In the genomic region with DNA sequence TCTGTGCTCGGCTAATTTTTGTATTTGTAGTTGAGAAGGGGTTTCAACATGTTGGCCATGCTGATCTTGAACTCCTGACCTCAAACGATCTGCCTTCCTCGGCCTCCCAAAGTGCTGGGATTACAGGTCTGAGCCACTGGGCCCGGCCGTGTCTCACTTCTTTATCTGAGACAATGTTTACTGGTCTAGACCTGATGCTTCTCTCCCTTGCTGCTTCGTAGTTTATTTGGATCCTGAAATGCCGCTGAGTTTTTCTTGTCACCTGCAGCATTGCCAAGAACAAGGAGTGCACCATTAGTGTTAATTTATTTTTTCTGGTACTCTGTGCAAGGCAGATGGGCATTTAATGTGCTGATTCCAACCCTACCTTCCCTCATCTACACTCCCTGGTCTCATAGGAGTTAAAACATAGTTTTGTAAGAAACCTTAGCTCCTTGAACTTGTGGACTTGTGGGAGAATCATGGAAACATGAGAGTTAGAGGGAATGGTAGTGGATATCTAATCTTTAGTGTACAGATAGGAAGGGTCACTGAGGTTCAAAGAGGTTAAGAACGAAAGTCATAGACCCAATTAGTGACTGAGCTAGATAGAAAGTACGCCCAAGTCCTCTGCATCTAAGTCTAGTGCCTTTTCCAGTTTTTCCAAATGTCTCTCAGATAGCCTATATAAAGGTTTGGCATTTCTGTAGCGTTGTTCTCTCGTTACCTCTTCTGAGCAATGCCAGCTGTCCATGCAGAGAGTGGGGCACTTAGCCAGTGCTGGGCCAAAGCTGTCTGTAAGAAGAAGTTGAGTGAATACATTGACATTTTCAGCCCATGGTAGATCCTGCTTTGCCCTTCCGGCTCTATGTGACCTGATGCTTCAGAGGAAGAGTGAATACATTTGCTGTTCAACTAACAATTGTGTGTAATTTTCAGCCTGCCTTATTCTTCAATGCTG, we compare ENCODE assay signal across 12 cellular contexts.
A peak's percentile ranks its signal among the peaks of the same experiment; 100 is the strongest.
DNase-seq lines count a peak whose midpoint lies in the region; ATAC-seq and TF ChIP-seq lines count a peak whose summit lies in the region.
"Had no signal": no experiment of that assay in that cellular context is flagged by ENCODE, and none has a peak within 500 bp of the region (broad histone marks: within the 10 kb centered on the region; RNA-seq: fewer than 3 reads in every experiment).

No MANE protein-coding gene starts in this region.

- H3K27me3 Mint-ChIP-seq in activated CD4-positive, alpha-beta T cell treated with anti-CD3 and anti-CD28 coated beads, Interleukin-2, amount 10 ng/mL, durations not matched to agents 24 days and 14 days = no peaks in the 10 kb centered on the region
- no peaks in the 10 kb centered on the region for H3K27me3 Mint-ChIP-seq in activated T-helper 17 cell treated with anti-CD3 and anti-CD28 coated beads, Interleukin-2, amount 50 U/mL, for 72 hours

- H3K27ac ChIP-seq in hepatocyte = no peak overlapping the region
- H3K27ac ChIP-seq in spleen = peak overlapping the region; percentile 55 to 86 (median 72)
- H3K27ac ChIP-seq: KMS-11, SJSA1 had no signal

- intact Hi-C loops in activated CD4-positive, alpha-beta T cell treated with anti-CD3 and anti-CD28 coated beads, Interleukin-2, amount 10 ng/mL, durations not matched to agents 24 days and 14 days (cut with micrococcal nuclease) = loop anchor here (1.0 to 10.0 kb wide), 4 partner anchors 241 to 423 kb away; no protein-coding TSS in a partner anchor
- intact Hi-C loops in spleen (cut with DNase I; ENCODE audit: low total_unique reads) (no loop called here), head of caudate nucleus (cut with DNase I) (no loop called here)

- H4K20me1 ChIP-seq in hepatocyte (ENCODE audit: insufficient read depth, poor library complexity, severe bottlenecking) = peaks cover 3% of the 10 kb centered on the region

- H3K4me1 Mint-ChIP-seq in activated CD4-positive, alpha-beta T cell treated with anti-CD3 and anti-CD28 coated beads, Interleukin-2, amount 10 ng/mL, durations not matched to agents 24 days and 14 days = peaks cover 50% of the 10 kb centered on the region
- H3K4me1 Mint-ChIP-seq in activated T-helper 17 cell treated with anti-CD3 and anti-CD28 coated beads, Interleukin-2, amount 50 U/mL, for 72 hours = peaks cover 54% of the 10 kb centered on the region

- H3K4me1 ChIP-seq in hepatocyte (ENCODE audit: insufficient read depth) (peaks cover 21% of the 10 kb centered on the region), spleen (peaks cover 30 to 93% (median 51%) of the 10 kb centered on the region in 6 donors)
- H3K4me1 ChIP-seq: SJSA1 had no signal

- no peak overlapping the region for H2AFZ ChIP-seq in hepatocyte

- WGBS in hepatocyte (ENCODE audit: low lambda C conversion rate, missing lambda C conversion rate) = 72% methylated on average over 12 of the region's 12 CpGs
- WGBS in spleen, 5 donors = 83 to 92% (median 85%) methylated on average over 12 of the region's 12 CpGs

- no peak for TF ChIP-seq POLR2A in spleen (IDR thresholded peaks at IDR 0.05)

- peak overlapping the region; percentile 43 for H3K4me3 Mint-ChIP-seq in activated CD4-positive, alpha-beta T cell treated with anti-CD3 and anti-CD28 coated beads, Interleukin-2, amount 10 ng/mL, durations not matched to agents 24 days and 14 days
- H3K4me3 Mint-ChIP-seq in activated T-helper 17 cell treated with anti-CD3 and anti-CD28 coated beads, Interleukin-2, amount 50 U/mL, for 72 hours = peak overlapping the region; percentile 60

- peak overlapping the region; percentile 48 for H3K4me2 ChIP-seq in hepatocyte
- H3K4me2 ChIP-seq: KMS-11 had no signal

- peaks cover 5% of the 10 kb centered on the region for H3K36me3 Mint-ChIP-seq in activated CD4-positive, alpha-beta T cell treated with anti-CD3 and anti-CD28 coated beads, Interleukin-2, amount 10 ng/mL, durations not matched to agents 24 days and 14 days (ENCODE audit: low read depth)
- H3K36me3 Mint-ChIP-seq in activated T-helper 17 cell treated with anti-CD3 and anti-CD28 coated beads, Interleukin-2, amount 50 U/mL, for 72 hours (ENCODE audit: low read depth) = peaks cover 6% of the 10 kb centered on the region

- DNase-seq in activated CD4-positive, alpha-beta T cell treated with anti-CD3 and anti-CD28 coated beads, Interleukin-2, amount 10 ng/mL, durations not matched to agents 24 days and 14 days = peak; percentile 53
- DNase-seq in activated CD4-positive, alpha-beta T cell treated with anti-CD3 and anti-CD28 coated beads for 48 hours = no peak
- no peak for DNase-seq in hepatocyte (ENCODE audit: low spot score)
- peak; percentile 63 for DNase-seq in spleen
- DNase-seq in head of caudate nucleus = no peak
- no peak for DNase-seq in NCI-H146 treated with DMSO at 0.1 percent for 48 hours (lab: John Stamatoyannopoulos, UW; ENCODE audit: unreplicated experiment)
- DNase-seq: NCI-H345 had no signal

- no peaks in the 10 kb centered on the region for H3K36me3 ChIP-seq in hepatocyte (replicated peaks; ENCODE audit: insufficient read depth, low read depth)
- H3K36me3 ChIP-seq in spleen = no peaks in the 10 kb centered on the region
- H3K36me3 ChIP-seq: breast epithelium had no signal

- peak overlapping the region; percentile 6 for H3K27ac Mint-ChIP-seq in activated CD4-positive, alpha-beta T cell treated with anti-CD3 and anti-CD28 coated beads, Interleukin-2, amount 10 ng/mL, durations not matched to agents 24 days and 14 days
- H3K27ac Mint-ChIP-seq in activated T-helper 17 cell treated with anti-CD3 and anti-CD28 coated beads, Interleukin-2, amount 50 U/mL, for 72 hours = peak overlapping the region; percentile 77

- H3K79me2 ChIP-seq in hepatocyte = peaks cover 91% of the 10 kb centered on the region

- TF ChIP-seq CTCF in hepatocyte (IDR thresholded peaks at IDR 0.05; ENCODE audit: poor library complexity) = no peak
- no peak for TF ChIP-seq CTCF in spleen (IDR thresholded peaks at IDR 0.05 in 8 of 11, conservative IDR thresholded peaks at IDR 0.05 in 3 of 11)

- no peaks in the 10 kb centered on the region for H3K27me3 ChIP-seq in hepatocyte
- H3K27me3 ChIP-seq in spleen (replicated peaks in 1 of 7) = no peaks in the 10 kb centered on the region
- H3K27me3 ChIP-seq: breast epithelium, SJSA1 had no signal

- no peaks in the 10 kb centered on the region for H3K9me3 Mint-ChIP-seq in activated CD4-positive, alpha-beta T cell treated with anti-CD3 and anti-CD28 coated beads, Interleukin-2, amount 10 ng/mL, durations not matched to agents 24 days and 14 days
- no peaks in the 10 kb centered on the region for H3K9me3 Mint-ChIP-seq in activated T-helper 17 cell treated with anti-CD3 and anti-CD28 coated beads, Interleukin-2, amount 50 U/mL, for 72 hours

- H3K4me3 ChIP-seq in hepatocyte (no peak overlapping the region), spleen (peak overlapping the region in 3 of 8 donors; percentile 4 to 33 (median 10))
- H3K4me3 ChIP-seq: breast epithelium, SJSA1 had no signal

- no peak for ATAC-seq in activated T-helper 17 cell treated with anti-CD3 and anti-CD28 coated beads, Interleukin-2, amount 50 U/mL, for 72 hours (replicated peaks)
- ATAC-seq in HG03571 (IDR thresholded peaks at IDR 0.05; ENCODE audit: unreplicated experiment) = no peak

- H3K9me3 ChIP-seq in hepatocyte (ENCODE audit: low read depth) (no peaks in the 10 kb centered on the region), spleen (no peaks in the 10 kb centered on the region)
- H3K9me3 ChIP-seq: breast epithelium, SJSA1 had no signal

- H3K9me2 ChIP-seq in hepatocyte (replicated peaks; ENCODE audit: insufficient read depth) = no peaks in the 10 kb centered on the region

Comparison
In these comparisons a context has a peak if more than half of its experiments do, and no peak if none do; other contexts are left out.
1. DNase-seq: peak in activated CD4-positive, alpha-beta T cell treated with anti-CD3 and anti-CD28 coated beads, Interleukin-2, amount 10 ng/mL, durations not matched to agents 24 days and 14 days (single experiment) and spleen (single experiment); none in activated CD4-positive, alpha-beta T cell treated with anti-CD3 and anti-CD28 coated beads for 48 hours (single experiment), hepatocyte (single experiment), head of caudate nucleus (0 of 42) and NCI-H146 treated with DMSO at 0.1 percent for 48 hours (single experiment).